9 cellular contexts compared by ENCODE assay signal in the genomic region with DNA sequence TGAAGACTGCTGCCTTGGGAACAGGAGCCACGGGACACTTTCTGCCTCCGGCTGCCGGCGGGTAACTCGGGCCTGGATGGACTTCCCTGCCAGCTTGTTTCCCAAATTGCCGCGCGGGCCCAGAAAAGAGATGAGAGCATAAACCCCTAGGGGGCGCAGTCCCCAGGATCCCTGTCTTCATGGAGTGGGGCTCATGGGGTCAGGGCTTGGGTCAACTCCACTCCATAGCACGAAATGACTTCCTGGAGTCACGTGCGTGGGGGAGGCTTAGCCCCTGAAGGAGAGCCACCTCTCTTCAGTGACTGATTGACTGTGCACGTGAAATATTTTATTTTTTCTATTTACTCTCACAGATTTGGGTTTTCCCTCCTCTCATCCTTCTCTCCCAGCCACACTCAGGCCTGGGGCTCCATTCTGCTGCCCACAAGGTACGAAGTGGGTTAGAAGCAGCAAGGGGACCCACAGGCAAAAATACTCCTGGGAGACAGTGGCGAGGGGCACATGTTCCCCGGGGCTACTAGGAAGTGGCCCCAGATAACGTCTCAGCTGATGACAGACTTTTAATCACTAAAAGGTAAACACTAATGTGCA. TPM values are rescaled to one million over a fixed set of nuclear protein-coding genes. Genes with fewer than 3 reads are reported as not detected.
DNase-seq lines count a peak whose midpoint lies in the region; ATAC-seq and TF ChIP-seq lines count a peak whose summit lies in the region.
"Had no signal": no experiment of that assay in that cellular context is flagged by ENCODE, and none has a peak within 500 bp of the region (broad histone marks: within the 10 kb centered on the region; RNA-seq: fewer than 3 reads in every experiment).

No MANE protein-coding gene starts in this region.

- TF ChIP-seq RAD21 in IMR-90 (IDR thresholded peaks at IDR 0.05; ENCODE audit: low read length) = peak; percentile 24; the same call in 1 of the 2 replicates

- no peaks in the 10 kb centered on the region for H3K9me3 ChIP-seq in IMR-90 (ENCODE audit: control insufficient read depth, insufficient read depth, low read length)
- H3K9me3 ChIP-seq: neutrophil had no signal

- H3K27me3 Mint-ChIP-seq in mesothelial cell of epicardium (ENCODE audit: low read depth) (no peaks in the 10 kb centered on the region), T-cell (peaks cover 0 to 5% of the 10 kb centered on the region in 2 donors)

- no peak overlapping the region for H2AFZ ChIP-seq in IMR-90 (replicated peaks; ENCODE audit: low read length, poor library complexity)

- H3K36me3 ChIP-seq in IMR-90 (ENCODE audit: control insufficient read depth, insufficient read depth, low read length) = no peaks in the 10 kb centered on the region
- H3K36me3 ChIP-seq: neutrophil had no signal

- H3K27ac Mint-ChIP-seq in mesothelial cell of epicardium = no peak overlapping the region
- H3K27ac Mint-ChIP-seq in T-cell = no peak overlapping the region

- DNase-seq in NCI-H524 (lab: John Stamatoyannopoulos, UW) (peak; percentile 34 to 58), NCI-H524 treated with DMSO at 0.1 percent for 48 hours (lab: John Stamatoyannopoulos, UW) (no peak), IMR-90 (no peak), astrocyte of the spinal cord (ENCODE audit: low read depth, low spot score) (no peak), mesothelial cell of epicardium (ENCODE audit: low spot score in 2 of 2, unreplicated experiment in 2 of 2) (peak in 1 of 2 experiments; percentile 56), T-cell (no peak), LoVo (ENCODE audit: low spot score) (no peak)

- peak; percentile 44 for TF ChIP-seq CTCF in IMR-90 (conservative IDR thresholded peaks at IDR 0.05; ENCODE audit: low read depth, low read length)
- peak; percentile 70 for TF ChIP-seq CTCF in astrocyte of the spinal cord (IDR thresholded peaks at IDR 0.05; ENCODE audit: low read depth, low read length)
- TF ChIP-seq CTCF in mesothelial cell of epicardium (IDR thresholded peaks at IDR 0.05; ENCODE audit: unreplicated experiment) = peak; percentile 58

- peak overlapping the region; percentile 62 for H2AK9ac ChIP-seq in IMR-90 (replicated peaks; ENCODE audit: low read depth, low read length, poor library complexity)

- dilution Hi-C loops in IMR-90 (cut with HindIII; ENCODE audit: low sequenced_read_pairs, unreplicated experiment) = no loop called here

- no peak overlapping the region for H2BK120ac ChIP-seq in IMR-90 (ENCODE audit: low read depth, low read length)

- in situ Hi-C loops in IMR-90 (cut with MboI; ENCODE audit: low sequenced_read_pairs) = no loop called here
- in situ Hi-C loops in astrocyte of the spinal cord (cut with HindIII; ENCODE audit: low sequenced_read_pairs) = no loop called here

- H3K14ac ChIP-seq in IMR-90 (replicated peaks; ENCODE audit: low read depth, low read length) = no peak overlapping the region

- H3K4me1 ChIP-seq in IMR-90 (ENCODE audit: control insufficient read depth, insufficient read depth, low read length) = peaks cover 11% of the 10 kb centered on the region

- H3K4ac ChIP-seq in IMR-90 (ENCODE audit: low read depth, low read length) = no peak overlapping the region

- peaks cover 8% of the 10 kb centered on the region for H3K9me1 ChIP-seq in IMR-90 (ENCODE audit: insufficient read depth, low read length)

- H3K9ac ChIP-seq in IMR-90 (ENCODE audit: low read depth, low read length) = no peak overlapping the region

- H4K8ac ChIP-seq in IMR-90 (ENCODE audit: low read depth in 2 of 2, low read length in 2 of 2) = no peak overlapping the region

- POLR2A ChIA-PET in IMR-90 (lab: Charles Lee; ENCODE audit: unreplicated experiment) (no interaction called here), T-cell (lab: Charles Lee) (no interaction called here)

- no TSS peak for BruUV-seq in IMR-90 (replicated peaks; lab: Mats Ljungman, UMichigan)

- no peak overlapping the region for H3K23ac ChIP-seq in IMR-90 (ENCODE audit: low read depth, low read length)

- no peak overlapping the region for H3K18ac ChIP-seq in IMR-90 (ENCODE audit: low read depth, low read length)

- no peak overlapping the region for H4K5ac ChIP-seq in IMR-90 (ENCODE audit: low read depth, low read length)

- H4K20me1 ChIP-seq in IMR-90 (ENCODE audit: insufficient read depth, low read length) = no peaks in the 10 kb centered on the region

- no peak overlapping the region for H3K4me3 Mint-ChIP-seq in mesothelial cell of epicardium
- H3K4me3 Mint-ChIP-seq in T-cell = no peak overlapping the region

- intact Hi-C loops in IMR-90 (cut with micrococcal nuclease) = loop anchor here (10.0 kb wide), 1 partner anchor 349 kb away; no protein-coding TSS in a partner anchor

- 0 out of 2 replicates have a peak overlapping the region, but pooled peaks have one; percentile 87 for H2AK5ac ChIP-seq in IMR-90 (ENCODE audit: low read depth, low read length)

- H3K9me3 Mint-ChIP-seq in mesothelial cell of epicardium (no peaks in the 10 kb centered on the region), T-cell (no peaks in the 10 kb centered on the region)

- H3K4me3 ChIP-seq in IMR-90 (ENCODE audit: insufficient read depth, low read depth, low read length) (no peak overlapping the region), astrocyte of the spinal cord (ENCODE audit: low read depth, low read length) (no peak overlapping the region)

- CTCF ChIA-PET in IMR-90 (lab: Yijun Ruan, JAX) (interaction anchor here (0.9 to 1.3 kb wide), 4 partner anchors 14 to 143 kb away, joined by 3 to 4 read pairs (median 3); partner anchors contain the start of gene ACYP1), T-cell (lab: Charles Lee) (interaction anchor here in 1 of 2 donors (0.6 to 1.0 kb wide), 4 partner anchors 22 to 84 kb away, joined by 3 read pairs; partner anchors contain the start of gene RPS6KL1)

- no peak overlapping the region; the same call in 1 of the 2 replicates for H4K91ac ChIP-seq in IMR-90 (ENCODE audit: insufficient read depth, low read depth, low read length)

- WGBS in IMR-90 (ENCODE audit: extremely low coverage in 2 of 2, insufficient read length in 1 of 2), 2 experiments = 68% methylated on average over 3 of the region's 17 CpGs; no CpG with 5 or more reads in 1 of the 2 experiments

- H2BK15ac ChIP-seq in IMR-90 (ENCODE audit: low read depth, low read length) = no peak overlapping the region

- H2BK20ac ChIP-seq in IMR-90 (ENCODE audit: low read depth, low read length) = no peak overlapping the region

- H2BK5ac ChIP-seq in IMR-90 (ENCODE audit: low read depth, low read length, poor library complexity, severe bottlenecking) = no peak overlapping the region

- H3K4me1 Mint-ChIP-seq in mesothelial cell of epicardium = peaks cover 29% of the 10 kb centered on the region
- H3K4me1 Mint-ChIP-seq in T-cell = peaks cover 31 to 38% (median 36%) of the 10 kb centered on the region in 3 donors

- H3K27ac ChIP-seq in IMR-90 (ENCODE audit: insufficient read depth, low read length) = no peak overlapping the region
- H3K27ac ChIP-seq: neutrophil had no signal

- H3K36me3 Mint-ChIP-seq in mesothelial cell of epicardium (peaks cover 1% of the 10 kb centered on the region), T-cell (no peaks in the 10 kb centered on the region)

- ATAC-seq in IMR-90 (ENCODE audit: low read depth) = no peak
- no peak for ATAC-seq in T-cell (replicated peaks in 1 of 4)
- ATAC-seq in HG02973 (IDR thresholded peaks at IDR 0.05; ENCODE audit: unreplicated experiment) = no peak

- H3K56ac ChIP-seq in IMR-90 (ENCODE audit: extremely low read depth, insufficient read depth, low read length) = no peak overlapping the region

- no peak overlapping the region for H3K4me2 ChIP-seq in IMR-90 (ENCODE audit: low read depth, low read length)

- no peak for TF ChIP-seq POLR2A in IMR-90 (IDR thresholded peaks at IDR 0.05; ENCODE audit: low read depth, low read length)

- H3K79me1 ChIP-seq in IMR-90 (ENCODE audit: low read depth in 1 of 2, low read length in 2 of 2) = no peaks in the 10 kb centered on the region

- H3K27me3 ChIP-seq in IMR-90 (ENCODE audit: control insufficient read depth, insufficient read depth, low read length) = no peaks in the 10 kb centered on the region
- H3K27me3 ChIP-seq: neutrophil had no signal

TF ChIP-seq in IMR-90, 13 proteins besides CTCF, POLR2A, EP300 and RAD21 (continues in another document):
- TF ChIP-seq USF2 (IDR thresholded peaks at IDR 0.05; ENCODE audit: low read depth, low read length) (no peak), RCOR1 (IDR thresholded peaks at IDR 0.05; ENCODE audit: insufficient replicate concordance, low read length) (no peak)

RNA-seq across cellular contexts. Expression of gene PGF, which starts 10.0 kb away (rescaled TPM):
- total RNA-seq in IMR-90 (2012; rRNA removed) = 0.28 and 0.36 TPM in 2 replicates
- polyA plus RNA-seq in IMR-90 (2012; rRNA removed) = 0.39 and 0.42 TPM in 2 replicates
- 0.21 and 1.0 TPM in 2 replicates for polyA plus RNA-seq in IMR-90 (2012; cell fraction: cytosol; rRNA removed)
- polyA plus RNA-seq in IMR-90 (2012; cell fraction: nucleus; rRNA removed; ENCODE audit: low replicate concordance) = 0.28 and 0.52 TPM in 2 replicates
- 8.4 to 9.6 TPM (median 8.6 TPM) in 3 replicates for total RNA-seq in mesothelial cell of epicardium
- total RNA-seq in T-cell = under 1 TPM in 2 of 5 donors, not detected in 3; 0.09 to 0.29 TPM

RNA-seq across cellular contexts. Expression of gene RPS6KL1, which starts 22.3 kb away (rescaled TPM):
- 0.72 and 1.1 TPM in 2 replicates for total RNA-seq in IMR-90 (2012; rRNA removed)
- polyA plus RNA-seq in IMR-90 (2012; rRNA removed) = 1.2 and 1.7 TPM in 2 replicates
- 0.44 and 0.67 TPM in 2 replicates for polyA plus RNA-seq in IMR-90 (2012; cell fraction: cytosol; rRNA removed)
- 3.6 and 5.3 TPM in 2 replicates for polyA plus RNA-seq in IMR-90 (2012; cell fraction: nucleus; rRNA removed; ENCODE audit: low replicate concordance)
- total RNA-seq in mesothelial cell of epicardium = 0.13 to 1.1 TPM (median 0.70 TPM) in 3 replicates
- 10 to 100 TPM in 1 of 5 donors, 1 to 10 TPM in 4; 3.2 to 15.3 (median 6.2) TPM for total RNA-seq in T-cell

RNA-seq across cellular contexts. Expression of gene EIF2B2, which starts 57.4 kb away (rescaled TPM):
- total RNA-seq in IMR-90 (2012; rRNA removed) = 69.4 and 70.1 TPM in 2 replicates
- polyA plus RNA-seq in IMR-90 (2012; rRNA removed) = 63.6 and 73.9 TPM in 2 replicates
- polyA plus RNA-seq in IMR-90 (2012; cell fraction: cytosol; rRNA removed) = 54.6 and 57.1 TPM in 2 replicates
- polyA plus RNA-seq in IMR-90 (2012; cell fraction: nucleus; rRNA removed; ENCODE audit: low replicate concordance) = 33.1 and 55.7 TPM in 2 replicates
- 31.0 to 34.7 TPM (median 33.9 TPM) in 3 replicates for total RNA-seq in mesothelial cell of epicardium
- total RNA-seq in T-cell = 10 to 100 TPM; 19.4 to 31.5 (median 29.2) TPM

Comparison
In these comparisons a context has a peak if more than half of its experiments do, and no peak if none do; other contexts are left out.
1. DNase-seq: peak in NCI-H524 (2 of 2); none in NCI-H524 treated with DMSO at 0.1 percent for 48 hours (single experiment), IMR-90 (single experiment), astrocyte of the spinal cord (single experiment), T-cell (0 of 34) and LoVo (single experiment).
2. Peak in every context shown above with its lines, with median percentiles within 50 percentile points of each other: CTCF ChIP-seq.